In genomic region chr17:69427486-69428197, GRCh38 we compare ENCODE assay signal across 16 cellular contexts.
"Had no signal": no experiment of that assay in that cellular context is flagged by ENCODE, and none has a peak within 500 bp of the region (broad histone marks: within the 10 kb centered on the region; RNA-seq: fewer than 3 reads in every experiment).

No MANE protein-coding gene starts in this region.

- H3K4me1 ChIP-seq: body of pancreas had no signal

- H3K36me3 ChIP-seq: sigmoid colon, spleen, vagina had no signal

- H3K9me3 Mint-ChIP-seq: activated CD8-positive, alpha-beta T cell treated with anti-CD3 and anti-CD28 coated beads for 36 hours; activated naive CD8-positive, alpha-beta T cell treated with anti-CD3 and anti-CD28 coated beads for 36 hours; neural crest cell had no signal

- H3K4me3 Mint-ChIP-seq: activated CD8-positive, alpha-beta T cell treated with anti-CD3 and anti-CD28 coated beads for 36 hours; activated naive CD8-positive, alpha-beta T cell treated with anti-CD3 and anti-CD28 coated beads for 36 hours; neural crest cell; T-helper 17 cell had no signal

- ATAC-seq: activated CD8-positive, alpha-beta T cell treated with anti-CD3 and anti-CD28 coated beads for 36 hours; body of pancreas; foreskin keratinocyte; T-helper 17 cell had no signal

- H3K27me3 ChIP-seq: body of pancreas, foreskin keratinocyte, sigmoid colon, spleen, vagina had no signal

- H3K27ac Mint-ChIP-seq: activated CD8-positive, alpha-beta T cell treated with anti-CD3 and anti-CD28 coated beads for 36 hours; activated naive CD8-positive, alpha-beta T cell treated with anti-CD3 and anti-CD28 coated beads for 36 hours; T-helper 17 cell had no signal

- H3K4me3 ChIP-seq: body of pancreas, coronary artery, sigmoid colon, spleen, vagina had no signal

- H3K27me3 Mint-ChIP-seq: activated CD8-positive, alpha-beta T cell treated with anti-CD3 and anti-CD28 coated beads for 36 hours; activated naive CD8-positive, alpha-beta T cell treated with anti-CD3 and anti-CD28 coated beads for 36 hours; T-helper 17 cell had no signal

- H3K9me3 ChIP-seq: body of pancreas, sigmoid colon, spleen, vagina had no signal

- H3K27ac ChIP-seq: body of pancreas, coronary artery, foreskin keratinocyte, sigmoid colon, vagina had no signal

- DNase-seq: activated CD4-positive, alpha-beta T cell treated with anti-CD3 and anti-CD28 coated beads for 48 hours; activated CD8-positive, alpha-beta T cell treated with anti-CD3 and anti-CD28 coated beads for 36 hours; activated naive CD8-positive, alpha-beta T cell treated with anti-CD3 and anti-CD28 coated beads for 36 hours; activated T-cell treated with anti-CD3 and anti-CD28 coated beads, Interleukin-2, amount 50 U/mL, for 48 hours; amygdala; caudate nucleus; effector CD4-positive, alpha-beta T cell; foreskin keratinocyte; kidney glomerular epithelial cell; sigmoid colon; spleen; T-helper 17 cell had no signal
